In genomic region chr2:172086349-172087190, GRCh38 we compare ENCODE assay signal across 8 cellular contexts. TPM values are rescaled to one million over a fixed set of nuclear protein-coding genes. Genes with fewer than 3 reads are reported as not detected.
DNase-seq lines count a peak whose midpoint lies in the region; TF ChIP-seq lines count a peak whose summit lies in the region.

No MANE protein-coding gene starts in this region.

- no peak overlapping the region for H3K9ac ChIP-seq in neuronal stem cell (ENCODE audit: low read depth, low read length, poor library complexity)

- no peak overlapping the region for H2BK12ac ChIP-seq in neuronal stem cell (ENCODE audit: low read length)

- H4K8ac ChIP-seq in neuronal stem cell (ENCODE audit: low read depth, low read length): no peak overlapping the region

- H3K9me3 ChIP-seq in neuronal stem cell (replicated peaks in 1 of 2; ENCODE audit: control insufficient read depth in 2 of 2, insufficient read depth in 1 of 2, low read depth in 1 of 2, low read length in 2 of 2) (peaks cover 2 to 9% of the 10 kb centered on the region in 2 donors), right atrium auricular region (no peaks in the 10 kb centered on the region)

- H3K4me3 ChIP-seq in AG10803 (ENCODE audit: low read length) (peak overlapping the region; percentile 67), neuronal stem cell (ENCODE audit: low read length in 2 of 2) (peak overlapping the region in 1 of 2 donors; percentile 9), right atrium auricular region (peak overlapping the region in 1 of 2 donors; percentile 49)

- H2AK5ac ChIP-seq in neuronal stem cell (ENCODE audit: low read depth, low read length): no peak overlapping the region

- no peak overlapping the region for H3K4ac ChIP-seq in neuronal stem cell (ENCODE audit: low read length)

- H2BK120ac ChIP-seq in neuronal stem cell (ENCODE audit: low read depth, low read length): no peak overlapping the region

- no peaks in the 10 kb centered on the region for H3K36me3 ChIP-seq in neuronal stem cell (replicated peaks in 1 of 2; ENCODE audit: control insufficient read depth in 2 of 2, insufficient read depth in 2 of 2, low read length in 2 of 2)
- no peaks in the 10 kb centered on the region for H3K36me3 ChIP-seq in right atrium auricular region

- H3K18ac ChIP-seq in neuronal stem cell (ENCODE audit: low read length): peak overlapping the region; percentile 74

- H2BK5ac ChIP-seq in neuronal stem cell (ENCODE audit: low read length): no peak overlapping the region

- peak overlapping the region; percentile 51 for H3K4me2 ChIP-seq in neuronal stem cell (ENCODE audit: insufficient read depth, low read length, poor library complexity, severe bottlenecking)

- no peak overlapping the region for H2BK15ac ChIP-seq in neuronal stem cell (ENCODE audit: low read length)

- H3K27ac ChIP-seq in neuronal stem cell (replicated peaks; ENCODE audit: low read length) (no peak overlapping the region), right atrium auricular region (no peak overlapping the region)

- H3K79me1 ChIP-seq in neuronal stem cell (ENCODE audit: low read depth, low read length): no peaks in the 10 kb centered on the region

- H3K4me1 ChIP-seq in neuronal stem cell (ENCODE audit: control insufficient read depth in 2 of 2, insufficient read depth in 1 of 2, low read depth in 1 of 2, low read length in 2 of 2) (peaks cover 12 to 23% of the 10 kb centered on the region in 2 donors), right atrium auricular region (peaks cover 0 to 45% of the 10 kb centered on the region in 2 donors)

- H4K91ac ChIP-seq in neuronal stem cell (ENCODE audit: low read depth, low read length, poor library complexity): no peak overlapping the region

- H3K27me3 ChIP-seq in neuronal stem cell (ENCODE audit: control insufficient read depth in 3 of 3, insufficient read depth in 3 of 3, low read depth in 1 of 3, low read length in 3 of 3): peaks cover 63 to 96% (median 90%) of the 10 kb centered on the region in 3 experiments
- peaks cover 89 to 100% of the 10 kb centered on the region in 2 donors for H3K27me3 ChIP-seq in right atrium auricular region

- peak overlapping the region; percentile 99 for H2AFZ ChIP-seq in neuronal stem cell (ENCODE audit: low read length)

- no peak overlapping the region for H3K23ac ChIP-seq in neuronal stem cell (ENCODE audit: low read depth, low read length, poor library complexity)

- DNase-seq in AG10803 (ENCODE audit: low read depth) (no peak), GM20000 (ENCODE audit: low spot score) (peak; percentile 70), T-helper 1 cell (peak in 3 of 5 donors; percentile 61 to 62 (median 62)), dermis blood vessel endothelial cell (peak; percentile 43), neuronal stem cell (ENCODE audit: low spot score) (peak; percentile 89), germinal center (ENCODE audit: low spot score) (no peak), right atrium auricular region (ENCODE audit: low spot score) (no peak), anterior cingulate cortex (lab: John Stamatoyannopoulos, UW) (no peak)

- no CpG with 5 or more reads among the region's 49 CpGs for WGBS in neuronal stem cell (ENCODE audit: extremely low coverage in 2 of 2, insufficient read length in 2 of 2, insufficient replicate concordance in 1 of 2), 2 donors

- TF ChIP-seq CTCF in AG10803 (conservative IDR thresholded peaks at IDR 0.05; ENCODE audit: low read length) (peak; percentile 29), GM20000 (IDR thresholded peaks at IDR 0.05; ENCODE audit: extremely low read depth, missing control alignments) (peak; percentile 1), right atrium auricular region (IDR thresholded peaks at IDR 0.05) (no peak)

- no peak overlapping the region for H3K14ac ChIP-seq in neuronal stem cell (ENCODE audit: low read length)

RNA-seq across cellular contexts. Expression of gene DLX1, which starts 1.3 kb away (rescaled TPM):
- total RNA-seq in dermis blood vessel endothelial cell (not detected in 2 replicates), right atrium auricular region (not detected)
- 0.08 TPM for polyA plus RNA-seq in neuronal stem cell (2013, experiment 1 of 2)
- polyA plus RNA-seq in neuronal stem cell (2013, experiment 2 of 2): 0.10 TPM

RNA-seq across cellular contexts. Expression of gene DLX2, which starts 16.1 kb away (rescaled TPM):
- total RNA-seq in dermis blood vessel endothelial cell (not detected in 2 replicates), right atrium auricular region (not detected)
- polyA plus RNA-seq in neuronal stem cell (2013, experiment 1 of 2): 0.06 TPM
- 0.10 TPM for polyA plus RNA-seq in neuronal stem cell (2013, experiment 2 of 2)

Comparison
In these comparisons a context has a peak if more than half of its experiments do, and no peak if none do; other contexts are left out.
1. DNase-seq: peak in GM20000 (single experiment), T-helper 1 cell (3 of 5), dermis blood vessel endothelial cell (single experiment) and neuronal stem cell (single experiment); none in AG10803 (single experiment), germinal center (single experiment), right atrium auricular region (single experiment) and anterior cingulate cortex (0 of 58).
2. CTCF ChIP-seq: peak in AG10803 (single experiment) and GM20000 (single experiment); none in right atrium auricular region (0 of 2).